14 cellular contexts compared by ENCODE assay signal in the genomic region with DNA sequence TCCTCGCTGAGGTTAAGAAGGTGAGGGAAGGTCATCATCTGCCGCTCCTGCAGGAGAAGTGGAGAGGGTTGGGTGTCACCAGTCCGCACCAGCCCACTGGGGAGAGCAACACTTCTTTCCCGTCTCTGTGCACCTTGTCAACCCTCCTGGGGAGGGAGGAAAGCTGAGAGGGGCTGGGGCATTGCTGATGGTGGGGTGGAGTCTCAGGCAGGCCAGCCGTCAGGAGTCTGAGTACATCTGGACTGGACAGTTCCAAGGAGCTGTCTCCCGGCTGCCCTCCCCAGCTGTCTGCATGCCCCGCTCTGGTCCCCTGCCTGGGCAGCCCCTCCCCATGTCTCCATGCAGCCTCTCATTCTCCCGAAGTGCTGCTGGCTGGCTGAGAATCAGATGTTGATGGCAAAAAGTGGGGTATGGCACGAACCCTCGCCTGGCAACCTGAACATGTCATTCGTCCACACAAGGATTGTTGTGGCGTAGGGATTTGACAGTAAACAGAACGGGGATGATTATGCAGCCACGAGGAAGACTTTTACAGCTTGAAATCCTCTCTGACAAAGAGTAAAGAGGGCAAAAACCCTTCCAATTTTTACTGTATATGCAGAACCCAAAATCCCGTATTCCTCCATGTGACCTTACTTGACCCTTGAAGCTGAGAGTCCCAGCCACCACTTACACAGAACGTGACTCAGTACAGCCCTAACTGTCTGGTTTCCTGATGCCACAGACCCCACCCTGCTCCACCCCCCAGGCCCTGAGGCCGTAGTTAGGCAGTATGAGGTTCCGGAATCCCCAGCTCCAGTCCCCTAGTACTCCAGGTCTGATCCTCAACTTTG.
A peak's percentile ranks its signal among the peaks of the same experiment; 100 is the strongest.
DNase-seq lines count a peak whose midpoint lies in the region; ATAC-seq, FAIRE-seq and TF ChIP-seq lines count a peak whose summit lies in the region.
"Had no signal": no experiment of that assay in that cellular context is flagged by ENCODE, and none has a peak within 500 bp of the region (broad histone marks: within the 10 kb centered on the region; RNA-seq: fewer than 3 reads in every experiment).

No MANE protein-coding gene starts in this region.

- H3K4me3 ChIP-seq in astrocyte (ENCODE audit: insufficient read depth, low read depth, low read length): no peak overlapping the region
- H3K4me3 ChIP-seq in brain microvascular endothelial cell (ENCODE audit: low read depth, low read length): no peak overlapping the region
- H3K4me3 ChIP-seq: uterus had no signal

- no peak overlapping the region for H2AFZ ChIP-seq in astrocyte (ENCODE audit: low read depth, low read length)

- CTCF ChIA-PET in activated naive CD4-positive, alpha-beta T cell treated with anti-CD3 and anti-CD28 coated beads, Interleukin-2, amount 10 ng/mL, durations not matched to agents 7 days and 5 days (lab: Charles Lee): no interaction called here

- H3K27me3 ChIP-seq in astrocyte (ENCODE audit: insufficient read depth, low read length): peaks cover 2% of the 10 kb centered on the region
- no peaks in the 10 kb centered on the region for H3K27me3 ChIP-seq in brain microvascular endothelial cell (replicated peaks)
- H3K27me3 ChIP-seq: uterus had no signal

- no peak overlapping the region for H3K9ac ChIP-seq in astrocyte (ENCODE audit: low read length)

- no peaks in the 10 kb centered on the region for H3K79me2 ChIP-seq in astrocyte (ENCODE audit: insufficient read depth, low read length)

- no peaks in the 10 kb centered on the region for H3K36me3 Mint-ChIP-seq in astrocyte (ENCODE audit: low read depth, unreplicated experiment)
- H3K36me3 Mint-ChIP-seq in activated naive CD4-positive, alpha-beta T cell treated with anti-CD3 and anti-CD28 coated beads, Interleukin-2, amount 10 ng/mL, durations not matched to agents 7 days and 5 days: no peaks in the 10 kb centered on the region
- H3K36me3 Mint-ChIP-seq: natural killer cell had no signal

- peak; percentile 70 for DNase-seq in COLO668 (lab: John Stamatoyannopoulos, UW; ENCODE audit: unreplicated experiment)
- DNase-seq in HTR-8/SVneo (ENCODE audit: insufficient read length, low spot score): peak; percentile 54
- DNase-seq in astrocyte (ENCODE audit: low read depth): no peak
- no peak for DNase-seq in left lobe of liver (ENCODE audit: low spot score)
- no peak for DNase-seq in activated naive CD4-positive, alpha-beta T cell treated with anti-CD3 and anti-CD28 coated beads, Interleukin-2, amount 10 ng/mL, durations not matched to agents 7 days and 5 days
- no peak for DNase-seq in brain microvascular endothelial cell
- DNase-seq in stimulated activated CD4-positive, alpha-beta T cell treated with anti-CD3 and anti-CD28 coated beads, Interleukin-4, amount 100 ng/mL, for 4 hours: no peak
- no peak for DNase-seq in stimulated activated naive CD4-positive, alpha-beta T cell treated with Interleukin-2 at 50 U/mL for 16 hours (lab: John Stamatoyannopoulos, UW)
- DNase-seq: Karpas-422; natural killer cell; SHP77; stimulated activated CD4-positive, alpha-beta T cell treated with anti-CD3 and anti-CD28 coated beads, Interleukin-2, amount 100 ng/mL, for 48 hours; uterus had no signal

- H3K27ac ChIP-seq in astrocyte (ENCODE audit: low read depth, low read length) (no peak overlapping the region), brain microvascular endothelial cell (no peak overlapping the region)
- H3K27ac ChIP-seq: uterus had no signal

- H3K27ac Mint-ChIP-seq in astrocyte (ENCODE audit: unreplicated experiment): no peak overlapping the region
- H3K27ac Mint-ChIP-seq in activated naive CD4-positive, alpha-beta T cell treated with anti-CD3 and anti-CD28 coated beads, Interleukin-2, amount 10 ng/mL, durations not matched to agents 7 days and 5 days: no peak overlapping the region
- H3K27ac Mint-ChIP-seq: natural killer cell had no signal

- peak overlapping the region; percentile 57 for H3K4me3 Mint-ChIP-seq in astrocyte (ENCODE audit: unreplicated experiment)
- H3K4me3 Mint-ChIP-seq in activated naive CD4-positive, alpha-beta T cell treated with anti-CD3 and anti-CD28 coated beads, Interleukin-2, amount 10 ng/mL, durations not matched to agents 7 days and 5 days: no peak overlapping the region
- H3K4me3 Mint-ChIP-seq: natural killer cell had no signal

- no peaks in the 10 kb centered on the region for H4K20me1 ChIP-seq in astrocyte (ENCODE audit: insufficient read depth, low read length)

- H3K4me2 ChIP-seq in astrocyte (ENCODE audit: low read length): no peak overlapping the region

- H3K9me3 ChIP-seq in astrocyte (ENCODE audit: insufficient read depth, low read depth, low read length): no peaks in the 10 kb centered on the region
- H3K9me3 ChIP-seq: uterus had no signal

- H3K4me1 ChIP-seq in astrocyte (ENCODE audit: insufficient read depth, low read length): peaks cover 5% of the 10 kb centered on the region
- H3K4me1 ChIP-seq: uterus had no signal

- peak; percentile 70 for FAIRE-seq in HTR-8/SVneo (lab: Jason Lieb, UNC)
- no peak for FAIRE-seq in astrocyte (lab: Jason Lieb, UNC)
- FAIRE-seq: G401.6 had no signal

- peak; percentile 6 for ATAC-seq in left lobe of liver

- H3K36me3 ChIP-seq in astrocyte (ENCODE audit: insufficient read depth, low read length) (no peaks in the 10 kb centered on the region), brain microvascular endothelial cell (replicated peaks) (no peaks in the 10 kb centered on the region)
- H3K36me3 ChIP-seq: uterus had no signal

- peaks cover 6% of the 10 kb centered on the region for H3K9me3 Mint-ChIP-seq in astrocyte (ENCODE audit: unreplicated experiment)
- H3K9me3 Mint-ChIP-seq in activated naive CD4-positive, alpha-beta T cell treated with anti-CD3 and anti-CD28 coated beads, Interleukin-2, amount 10 ng/mL, durations not matched to agents 7 days and 5 days: no peaks in the 10 kb centered on the region
- H3K9me3 Mint-ChIP-seq: natural killer cell had no signal

- H3K27me3 Mint-ChIP-seq in astrocyte (ENCODE audit: low read depth, unreplicated experiment): peaks cover 18% of the 10 kb centered on the region
- H3K27me3 Mint-ChIP-seq in activated naive CD4-positive, alpha-beta T cell treated with anti-CD3 and anti-CD28 coated beads, Interleukin-2, amount 10 ng/mL, durations not matched to agents 7 days and 5 days: no peaks in the 10 kb centered on the region

- no peak for TF ChIP-seq CTCF in astrocyte (IDR thresholded peaks at IDR 0.05; ENCODE audit: insufficient read depth, low read depth, low read length)
- no peak for TF ChIP-seq CTCF in brain microvascular endothelial cell (IDR thresholded peaks at IDR 0.05; ENCODE audit: low read depth, low read length, missing control alignments)

- H3K4me1 Mint-ChIP-seq in astrocyte (ENCODE audit: low read depth, unreplicated experiment): peaks cover 5% of the 10 kb centered on the region
- H3K4me1 Mint-ChIP-seq in activated naive CD4-positive, alpha-beta T cell treated with anti-CD3 and anti-CD28 coated beads, Interleukin-2, amount 10 ng/mL, durations not matched to agents 7 days and 5 days: no peaks in the 10 kb centered on the region
- H3K4me1 Mint-ChIP-seq: natural killer cell had no signal

- in situ Hi-C loops in brain microvascular endothelial cell (cut with HindIII; ENCODE audit: low pct_ligation_motif_present, low sequenced_read_pairs): no loop called here

Comparison
In these comparisons a context has a peak if more than half of its experiments do, and no peak if none do; other contexts are left out.
1. DNase-seq: peak in COLO668 (single experiment) and HTR-8/SVneo (single experiment); none in astrocyte (single experiment), left lobe of liver (single experiment), activated naive CD4-positive, alpha-beta T cell treated with anti-CD3 and anti-CD28 coated beads, Interleukin-2, amount 10 ng/mL, durations not matched to agents 7 days and 5 days (single experiment), brain microvascular endothelial cell (single experiment), stimulated activated CD4-positive, alpha-beta T cell treated with anti-CD3 and anti-CD28 coated beads, Interleukin-4, amount 100 ng/mL, for 4 hours (0 of 2) and stimulated activated naive CD4-positive, alpha-beta T cell treated with Interleukin-2 at 50 U/mL for 16 hours (single experiment).